Comparison of ENCODE assay signal across 35 cellular contexts in genomic region chr1:54758678-54759348, GRCh38. TPM values are rescaled to one million over a fixed set of nuclear protein-coding genes. Genes with fewer than 3 reads are reported as not detected.
"Had no signal": no experiment of that assay in that cellular context is flagged by ENCODE, and none has a peak within 500 bp of the region (broad histone marks: within the 10 kb centered on the region; RNA-seq: fewer than 3 reads in every experiment).

No MANE protein-coding gene starts in this region.

- H3K27ac Mint-ChIP-seq: activated B cell treated with CpG ODN at 0.5 μM for 24 hours; activated CD4-positive, alpha-beta memory T cell treated with anti-CD3 and anti-CD28 coated beads, Interleukin-2, amount 10 ng/mL, durations not matched to agents 7 days and 5 days; activated CD4-positive, alpha-beta T cell treated with anti-CD3 and anti-CD28 coated beads, Interleukin-2, amount 10 ng/mL, durations not matched to agents 24 days and 14 days; activated CD8-positive, alpha-beta memory T cell treated with anti-CD3 and anti-CD28 coated beads, Interleukin-2, amount 10 ng/mL, durations not matched to agents 7 days and 5 days; activated CD8-positive, alpha-beta T cell treated with anti-CD3 and anti-CD28 coated beads, Interleukin-2, amount 10 ng/mL, durations not matched to agents 7 days and 5 days; activated naive CD4-positive, alpha-beta T cell treated with anti-CD3 and anti-CD28 coated beads, Interleukin-2, amount 10 ng/mL, durations not matched to agents 7 days and 5 days; activated naive CD4-positive, alpha-beta T cell treated with anti-CD3 and anti-CD28 coated beads, Interleukin-2, amount 50 U/mL, for 24 hours; activated naive CD8-positive, alpha-beta T cell; activated naive CD8-positive, alpha-beta T cell treated with anti-CD3 and anti-CD28 coated beads, Interleukin-2, amount 10 ng/mL, durations not matched to agents 7 days and 5 days; activated naive CD8-positive, alpha-beta T cell treated with anti-CD3 and anti-CD28 coated beads, Interleukin-2, amount 50 U/mL, for 24 hours; activated T-cell treated with anti-CD3 and anti-CD28 coated beads, Interleukin-2, amount 50 U/mL, for 24 hours; activated T-helper 2 cell treated with anti-CD3 and anti-CD28 coated beads, Interferon-gamma antibody, Interleukin-2, Interleukin-4, amounts not matched to agents 10 μg/mL and 5 μg/mL and 100 μg/mL, durations not matched to agents 14 hours and 24 hours and 36 hours; T-helper 1 cell treated with Interleukin-12 subunit alpha and Interleukin-12 subunit beta and Interleukin-4 antibody, amounts not matched to agents 30 μg/mL and 1 μg/mL, for 36 hours; T-helper 2 cell treated with Interferon-gamma antibody and Interleukin-4, amounts not matched to agents 5 μg/mL and 100 μg/mL, for 36 hours had no signal

- H3K9me3 ChIP-seq: ascending aorta, body of pancreas, breast epithelium had no signal

- FAIRE-seq: TTC549 had no signal

- H3K27me3 Mint-ChIP-seq: activated B cell treated with CpG ODN at 0.5 μM for 24 hours; activated CD4-positive, alpha-beta memory T cell treated with anti-CD3 and anti-CD28 coated beads, Interleukin-2, amount 10 ng/mL, durations not matched to agents 7 days and 5 days; activated CD4-positive, alpha-beta T cell treated with anti-CD3 and anti-CD28 coated beads, Interleukin-2, amount 10 ng/mL, durations not matched to agents 24 days and 14 days; activated CD8-positive, alpha-beta memory T cell treated with anti-CD3 and anti-CD28 coated beads, Interleukin-2, amount 10 ng/mL, durations not matched to agents 7 days and 5 days; activated naive CD4-positive, alpha-beta T cell treated with anti-CD3 and anti-CD28 coated beads, Interleukin-2, amount 10 ng/mL, durations not matched to agents 7 days and 5 days; activated naive CD4-positive, alpha-beta T cell treated with anti-CD3 and anti-CD28 coated beads, Interleukin-2, amount 50 U/mL, for 24 hours; activated naive CD8-positive, alpha-beta T cell; activated naive CD8-positive, alpha-beta T cell treated with anti-CD3 and anti-CD28 coated beads, Interleukin-2, amount 10 ng/mL, durations not matched to agents 7 days and 5 days; activated naive CD8-positive, alpha-beta T cell treated with anti-CD3 and anti-CD28 coated beads, Interleukin-2, amount 50 U/mL, for 24 hours; activated T-cell treated with anti-CD3 and anti-CD28 coated beads, Interleukin-2, amount 50 U/mL, for 24 hours had no signal

- H3K36me3 Mint-ChIP-seq: activated naive CD8-positive, alpha-beta T cell treated with anti-CD3 and anti-CD28 coated beads, Interleukin-2, amount 10 ng/mL, durations not matched to agents 7 days and 5 days had no signal

- H3K27me3 ChIP-seq: ascending aorta, body of pancreas, brain microvascular endothelial cell, breast epithelium had no signal

- H3K4me3 Mint-ChIP-seq: activated B cell treated with CpG ODN at 0.5 μM for 24 hours; activated CD4-positive, alpha-beta memory T cell treated with anti-CD3 and anti-CD28 coated beads, Interleukin-2, amount 10 ng/mL, durations not matched to agents 7 days and 5 days; activated CD4-positive, alpha-beta T cell treated with anti-CD3 and anti-CD28 coated beads, Interleukin-2, amount 10 ng/mL, durations not matched to agents 24 days and 14 days; activated CD8-positive, alpha-beta memory T cell treated with anti-CD3 and anti-CD28 coated beads, Interleukin-2, amount 10 ng/mL, durations not matched to agents 7 days and 5 days; activated CD8-positive, alpha-beta T cell treated with anti-CD3 and anti-CD28 coated beads, Interleukin-2, amount 10 ng/mL, durations not matched to agents 7 days and 5 days; activated naive CD4-positive, alpha-beta T cell treated with anti-CD3 and anti-CD28 coated beads, Interleukin-2, amount 10 ng/mL, durations not matched to agents 7 days and 5 days; activated naive CD4-positive, alpha-beta T cell treated with anti-CD3 and anti-CD28 coated beads, Interleukin-2, amount 50 U/mL, for 24 hours; activated naive CD8-positive, alpha-beta T cell; activated naive CD8-positive, alpha-beta T cell treated with anti-CD3 and anti-CD28 coated beads, Interleukin-2, amount 10 ng/mL, durations not matched to agents 7 days and 5 days; activated naive CD8-positive, alpha-beta T cell treated with anti-CD3 and anti-CD28 coated beads, Interleukin-2, amount 50 U/mL, for 24 hours; activated T-cell treated with anti-CD3 and anti-CD28 coated beads, Interleukin-2, amount 50 U/mL, for 24 hours; T-helper 1 cell treated with Interleukin-12 subunit alpha and Interleukin-12 subunit beta and Interleukin-4 antibody, amounts not matched to agents 30 μg/mL and 1 μg/mL, for 36 hours; T-helper 2 cell treated with Interferon-gamma antibody and Interleukin-4, amounts not matched to agents 5 μg/mL and 100 μg/mL, for 36 hours had no signal

- H3K36me3 ChIP-seq: breast epithelium had no signal

- H3K4me1 ChIP-seq: breast epithelium had no signal

- H3K9me3 Mint-ChIP-seq: activated B cell treated with CpG ODN at 0.5 μM for 24 hours; activated CD4-positive, alpha-beta memory T cell treated with anti-CD3 and anti-CD28 coated beads, Interleukin-2, amount 10 ng/mL, durations not matched to agents 7 days and 5 days; activated CD4-positive, alpha-beta T cell treated with anti-CD3 and anti-CD28 coated beads, Interleukin-2, amount 10 ng/mL, durations not matched to agents 24 days and 14 days; activated naive CD4-positive, alpha-beta T cell treated with anti-CD3 and anti-CD28 coated beads, Interleukin-2, amount 10 ng/mL, durations not matched to agents 7 days and 5 days; activated naive CD4-positive, alpha-beta T cell treated with anti-CD3 and anti-CD28 coated beads, Interleukin-2, amount 50 U/mL, for 24 hours; activated naive CD8-positive, alpha-beta T cell treated with anti-CD3 and anti-CD28 coated beads, Interleukin-2, amount 10 ng/mL, durations not matched to agents 7 days and 5 days; activated naive CD8-positive, alpha-beta T cell treated with anti-CD3 and anti-CD28 coated beads, Interleukin-2, amount 50 U/mL, for 24 hours; activated T-cell treated with anti-CD3 and anti-CD28 coated beads, Interleukin-2, amount 50 U/mL, for 24 hours; activated T-helper 2 cell treated with anti-CD3 and anti-CD28 coated beads, Interferon-gamma antibody, Interleukin-2, Interleukin-4, amounts not matched to agents 10 μg/mL and 5 μg/mL and 100 μg/mL, durations not matched to agents 14 hours and 24 hours and 36 hours; T-helper 1 cell treated with Interleukin-12 subunit alpha and Interleukin-12 subunit beta and Interleukin-4 antibody, amounts not matched to agents 30 μg/mL and 1 μg/mL, for 36 hours; T-helper 2 cell treated with Interferon-gamma antibody and Interleukin-4, amounts not matched to agents 5 μg/mL and 100 μg/mL, for 36 hours had no signal

- DNase-seq: activated B cell treated with CpG ODN at 0.5 μM for 24 hours; activated CD4-positive, alpha-beta memory T cell treated with anti-CD3 and anti-CD28 coated beads, Interleukin-2, amount 10 ng/mL, durations not matched to agents 7 days and 5 days; activated CD4-positive, alpha-beta T cell treated with anti-CD3 and anti-CD28 coated beads for 4 hours; activated CD4-positive, alpha-beta T cell treated with anti-CD3 and anti-CD28 coated beads, Interleukin-2, amount 10 ng/mL, durations not matched to agents 24 days and 14 days; activated CD4-positive, alpha-beta T cell treated with anti-CD3 and anti-CD28 coated beads, Interleukin-2, amount 50 U/mL, for 1 hour; activated CD4-positive, alpha-beta T cell treated with anti-CD3 and anti-CD28 coated beads, Interleukin-2, amount 50 U/mL, for 4 hours; activated CD4-positive, CD25-positive, alpha-beta regulatory T cell treated with anti-CD3 and anti-CD28 coated beads, Interleukin-2, amount 50 U/mL, for 72 hours; activated CD8-positive, alpha-beta memory T cell treated with anti-CD3 and anti-CD28 coated beads for 24 hours; activated CD8-positive, alpha-beta memory T cell treated with anti-CD3 and anti-CD28 coated beads, Interleukin-2, amount 10 ng/mL, durations not matched to agents 7 days and 5 days; activated CD8-positive, alpha-beta memory T cell treated with anti-CD3 and anti-CD28 coated beads, Interleukin-2, amount 50 U/mL, for 48 hours; activated CD8-positive, alpha-beta T cell treated with anti-CD3 and anti-CD28 coated beads, Interleukin-2, amount 10 ng/mL, durations not matched to agents 7 days and 5 days; activated effector memory CD4-positive, alpha-beta T cell treated with Interleukin-2 at 50 U/mL for 16 hours; activated gamma-delta T cell; activated naive CD4-positive, alpha-beta T cell treated with anti-CD3 and anti-CD28 coated beads, Interleukin-2, amount 10 ng/mL, durations not matched to agents 7 days and 5 days; activated naive CD4-positive, alpha-beta T cell treated with Interleukin-2 at 50 U/mL for 16 hours; activated naive CD8-positive, alpha-beta T cell treated with anti-CD3 and anti-CD28 coated beads, Interleukin-2, amount 10 ng/mL, durations not matched to agents 7 days and 5 days; activated naive CD8-positive, alpha-beta T cell treated with anti-CD3 and anti-CD28 coated beads, Interleukin-2, amount 50 U/mL, for 24 hours; activated T-cell treated with anti-CD3 and anti-CD28 coated beads, Interleukin-2, amount 50 U/mL, for 24 hours; activated T-cell treated with anti-CD3 and anti-CD28 coated beads, Interleukin-2, amount 50 U/mL, for 48 hours; amygdala; anterior cingulate cortex; body of pancreas; brain microvascular endothelial cell; central memory CD4-positive, alpha-beta T cell; T-helper 1 cell; T-helper 2 cell; T-helper 9 cell had no signal

- H3K4me3 ChIP-seq: ascending aorta, body of pancreas, breast epithelium had no signal

- H3K27ac ChIP-seq: ascending aorta, body of pancreas, brain microvascular endothelial cell, breast epithelium had no signal

RNA-seq across cellular contexts. Expression of gene TTC22, which starts 42.3 kb away (rescaled TPM):
- total RNA-seq: ascending aorta had no signal
